In the genomic region with DNA sequence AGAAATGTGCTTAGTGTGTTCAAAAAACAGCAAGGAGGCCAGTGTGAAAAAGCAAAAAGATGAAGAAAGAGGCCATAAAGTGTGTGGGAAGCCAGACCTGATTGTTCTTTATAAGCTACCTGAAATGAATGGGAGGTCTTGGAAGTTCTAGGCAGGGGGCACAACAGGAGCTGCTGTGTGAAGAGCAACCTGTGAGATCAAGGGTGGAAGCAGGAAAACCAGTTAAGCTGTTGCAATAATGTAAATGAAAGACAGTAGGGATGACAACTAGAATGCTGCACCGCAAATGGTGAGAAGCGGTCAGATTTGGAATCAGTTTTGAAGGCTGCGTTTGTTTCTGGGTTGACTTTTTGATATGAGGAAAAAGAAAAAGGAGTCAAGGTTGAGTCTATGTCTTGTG, we compare ENCODE assay signal across 20 cellular contexts.
A peak's percentile ranks its signal among the peaks of the same experiment; 100 is the strongest.
DNase-seq lines count a peak whose midpoint lies in the region; ATAC-seq, FAIRE-seq and TF ChIP-seq lines count a peak whose summit lies in the region.
"Had no signal": no experiment of that assay in that cellular context is flagged by ENCODE, and none has a peak within 500 bp of the region (broad histone marks: within the 10 kb centered on the region; RNA-seq: fewer than 3 reads in every experiment).

No MANE protein-coding gene starts in this region.

- H3K4me2 ChIP-seq in H9 (ENCODE audit: insufficient read depth, insufficient read length, low read length) = no peak overlapping the region
- no peak overlapping the region for H3K4me2 ChIP-seq in H1 (ENCODE audit: insufficient read depth in 1 of 2, low read depth in 2 of 2, low read length in 2 of 2)

- H3K9ac ChIP-seq in H9 (ENCODE audit: extremely low read depth, insufficient read length, low read length) (no peak overlapping the region), H1 (replicated peaks in 1 of 4; ENCODE audit: extremely low read depth in 1 of 4, low read depth in 3 of 4, low read length in 3 of 4) (no peak overlapping the region)

- H2BK5ac ChIP-seq in H9 (ENCODE audit: insufficient read length, low read length) = no peak overlapping the region
- H2BK5ac ChIP-seq in H1 (ENCODE audit: low read depth, low read length) = no peak overlapping the region

- no peak for TF ChIP-seq EP300 in H1 (IDR thresholded peaks at IDR 0.05; ENCODE audit: borderline replicate concordance in 1 of 2, low read depth in 2 of 2, low read length in 2 of 2)

- FAIRE-seq in H1 (lab: Jason Lieb, UNC) = peak; percentile 79
- FAIRE-seq: A204.1, GM12878 had no signal

- H4K5ac ChIP-seq in H9 (ENCODE audit: insufficient read length, low read depth, low read length) (no peak overlapping the region), H1 (ENCODE audit: insufficient read length, low read depth, low read length) (no peak overlapping the region)

- POLR2A ChIA-PET in H1 (lab: Charles Lee; ENCODE audit: partially characterized antibody) = no interaction called here

- no peak for TF ChIP-seq RAD21 in H1 (IDR thresholded peaks at IDR 0.05 in 1 of 2, conservative IDR thresholded peaks at IDR 0.05 in 1 of 2; ENCODE audit: low read depth in 2 of 2, low read length in 2 of 2)

- DNase-seq in H9 (no peak), H1 (ENCODE audit: low read depth in 1 of 2, low spot score in 2 of 2) (no peak), iPS DF 6.9 (ENCODE audit: low read depth, low spot score) (peak; percentile 4), SW 1271 (lab: John Stamatoyannopoulos, UW) (no peak)
- no peak for DNase-seq in stimulated activated naive CD4-positive, alpha-beta T cell treated with Interleukin-2 at 50 U/mL for 16 hours (lab: John Stamatoyannopoulos, UW)
- DNase-seq: ACHN; BE2C; C1 segment of cervical spinal cord; CD4-positive, CD25-positive, alpha-beta regulatory T cell; CD8-positive, alpha-beta memory T cell; COR-L47; DMS 273 treated with DMSO at 0.1 percent for 48 hours; DMS53; DND-41; EL; HFFc6 had no signal

- peaks cover 9 to 13% of the 10 kb centered on the region in 2 experiments for H3K4me1 Mint-ChIP-seq in H9
- H3K4me1 Mint-ChIP-seq: CD4-positive, CD25-positive, alpha-beta regulatory T cell; CD8-positive, alpha-beta memory T cell had no signal

- H3K79me1 ChIP-seq in H9 (ENCODE audit: insufficient read depth, low read depth, low read length, poor library complexity, severe bottlenecking) (no peaks in the 10 kb centered on the region), H1 (ENCODE audit: low read depth, low read length) (no peaks in the 10 kb centered on the region)

- H2BK12ac ChIP-seq in H9 (ENCODE audit: insufficient read length, low read depth, low read length) (no peak overlapping the region), H1 (ENCODE audit: low read depth, low read length) (no peak overlapping the region)

- H2BK120ac ChIP-seq in H9 (ENCODE audit: low read depth, low read length, poor library complexity, severe bottlenecking) (no peak overlapping the region), H1 (replicated peaks; ENCODE audit: low read depth, low read length) (no peak overlapping the region)

- H3K27me3 ChIP-seq in H9 (ENCODE audit: insufficient read depth, low read length) (no peaks in the 10 kb centered on the region), H1 (replicated peaks in 1 of 4; ENCODE audit: control insufficient read depth in 3 of 4, extremely low read depth in 1 of 4, insufficient read depth in 3 of 4, low read length in 3 of 4) (peaks cover 0 to 2% (median 0%) of the 10 kb centered on the region in 4 experiments; a peak in 1 of 7 replicates), iPS DF 6.9 (ENCODE audit: control insufficient read depth, insufficient read depth, low read length) (no peaks in the 10 kb centered on the region)
- H3K27me3 ChIP-seq: BE2C had no signal

- H3K36me3 ChIP-seq in H1 (ENCODE audit: control insufficient read depth in 2 of 4, insufficient read depth in 4 of 4, low read length in 3 of 4) = no peaks in the 10 kb centered on the region
- no peaks in the 10 kb centered on the region for H3K36me3 ChIP-seq in iPS DF 6.9 (ENCODE audit: control insufficient read depth, insufficient read depth, low read length)
- H3K36me3 ChIP-seq: BE2C had no signal

- no CpG with 5 or more reads among the region's 3 CpGs for WGBS in H9 (ENCODE audit: extremely low coverage, insufficient read length, low lambda C conversion rate)
- 75% methylated on average over 3 of the region's 3 CpGs; no CpG with 5 or more reads in 1 of the 2 experiments for WGBS in H1 (ENCODE audit: extremely low coverage in 1 of 2, insufficient coverage in 1 of 2, insufficient read length in 1 of 2, insufficient replicate concordance in 2 of 2, low coverage in 1 of 2, low lambda C conversion rate in 2 of 2, missing lambda C conversion rate in 1 of 2), 2 experiments
- no CpG with 5 or more reads among the region's 3 CpGs for WGBS in iPS DF 6.9 (ENCODE audit: insufficient coverage, insufficient read length)

- H4K20me1 ChIP-seq in H9 (ENCODE audit: control insufficient read depth, insufficient read depth, insufficient read length) = no peaks in the 10 kb centered on the region
- no peaks in the 10 kb centered on the region for H4K20me1 ChIP-seq in H1 (replicated peaks in 1 of 2; ENCODE audit: control insufficient read depth in 1 of 2, insufficient read depth in 2 of 2, low read length in 2 of 2)

- H3K27me3 Mint-ChIP-seq in H9 (ENCODE audit: low read depth) = no peaks in the 10 kb centered on the region
- H3K27me3 Mint-ChIP-seq: CD4-positive, CD25-positive, alpha-beta regulatory T cell had no signal

- H4K91ac ChIP-seq in H9 (ENCODE audit: insufficient read length, low read depth, low read length) (no peak overlapping the region), H1 (replicated peaks; ENCODE audit: insufficient read length, low read length) (no peak overlapping the region)

- H3K36me3 Mint-ChIP-seq in H9 (ENCODE audit: insufficient read depth in 1 of 3, low read depth in 3 of 3) = no peaks in the 10 kb centered on the region
- H3K36me3 Mint-ChIP-seq: CD4-positive, CD25-positive, alpha-beta regulatory T cell; CD8-positive, alpha-beta memory T cell had no signal

- TF ChIP-seq CTCF in H9 (conservative IDR thresholded peaks at IDR 0.05) (no peak), H1 (IDR thresholded peaks at IDR 0.05; ENCODE audit: control extremely low read depth in 1 of 3, insufficient read depth in 1 of 3, low read depth in 1 of 3, low read length in 3 of 3) (no peak)

- H3K23me2 ChIP-seq in H9 (ENCODE audit: insufficient read length, low read depth, low read length, poor library complexity, severe bottlenecking) = no peaks in the 10 kb centered on the region
- H3K23me2 ChIP-seq in H1 (ENCODE audit: low read depth, low read length) = no peaks in the 10 kb centered on the region

- H2AFZ ChIP-seq in H9 (ENCODE audit: low read length) (no peak overlapping the region), H1 (ENCODE audit: low read length) (no peak overlapping the region)

- CTCF ChIA-PET in H1 (lab: Charles Lee; ENCODE audit: partially characterized antibody) = no interaction called here

- peak overlapping the region; percentile 16 to 68 (median 28); a peak in 4 of 7 replicates for H3K27ac Mint-ChIP-seq in H9
- H3K27ac Mint-ChIP-seq: CD4-positive, CD25-positive, alpha-beta regulatory T cell; CD8-positive, alpha-beta memory T cell; HFFc6 had no signal

- H3K56ac ChIP-seq in H9 (ENCODE audit: insufficient read length, low read depth, low read length) (no peak overlapping the region), H1 (replicated peaks; ENCODE audit: insufficient read length, low read depth, low read length) (no peak overlapping the region)

- no peak overlapping the region for H3T11ph ChIP-seq in H9 (ENCODE audit: low read length)

- H3K23ac ChIP-seq in H9 (ENCODE audit: insufficient read length, low read depth, low read length) (no peak overlapping the region), H1 (ENCODE audit: insufficient read length) (no peak overlapping the region)

- H3K14ac ChIP-seq in H9 (ENCODE audit: insufficient read depth, low read length) = no peak overlapping the region
- H3K14ac ChIP-seq in H1 (ENCODE audit: insufficient read length) = no peak overlapping the region

- H3K4me1 ChIP-seq in H9 (ENCODE audit: insufficient read depth, low read length) = no peaks in the 10 kb centered on the region; the same call in 1 of the 2 replicates
- peaks cover 0 to 6% (median 3%) of the 10 kb centered on the region in 4 experiments; a peak in 3 of 7 replicates for H3K4me1 ChIP-seq in H1 (replicated peaks in 1 of 4; ENCODE audit: control insufficient read depth in 3 of 4, insufficient read depth in 4 of 4, low read length in 3 of 4)
- H3K4me1 ChIP-seq in iPS DF 6.9 (ENCODE audit: control insufficient read depth, insufficient read depth, low read length) = no peaks in the 10 kb centered on the region
- H3K4me1 ChIP-seq: BE2C had no signal

- H2BK15ac ChIP-seq in H9 (ENCODE audit: low read depth, low read length) = no peak overlapping the region
- H2BK15ac ChIP-seq in H1 (ENCODE audit: low read length) = no peak overlapping the region

- H3K4me3 ChIP-seq in H1 (ENCODE audit: extremely low read depth in 1 of 4, insufficient read depth in 2 of 4, low read depth in 3 of 4, low read length in 4 of 4) (no peak overlapping the region), iPS DF 6.9 (ENCODE audit: low read length) (no peak overlapping the region)
- H3K4me3 ChIP-seq: GM12878 had no signal

- peaks cover 0 to 3% of the 10 kb centered on the region in 2 experiments; a peak in 1 of 5 replicates for H3K9me3 Mint-ChIP-seq in H9
- H3K9me3 Mint-ChIP-seq: HFFc6 had no signal

- H3K4me3 Mint-ChIP-seq in H9 = no peak overlapping the region; a peak in 1 of 5 replicates
- H3K4me3 Mint-ChIP-seq: CD4-positive, CD25-positive, alpha-beta regulatory T cell; CD8-positive, alpha-beta memory T cell; HFFc6 had no signal

- H3K9me3 ChIP-seq in H9 (ENCODE audit: control insufficient read depth, low read depth, low read length) (no peaks in the 10 kb centered on the region), H1 (ENCODE audit: insufficient read depth in 2 of 2, low read depth in 1 of 2, low read length in 1 of 2) (no peaks in the 10 kb centered on the region), iPS DF 6.9 (ENCODE audit: control insufficient read depth, insufficient read depth, low read length) (no peaks in the 10 kb centered on the region)
- H3K9me3 ChIP-seq: BE2C had no signal

- no peak for ATAC-seq in HG02852 (IDR thresholded peaks at IDR 0.05; ENCODE audit: unreplicated experiment)
- ATAC-seq: GM12878, HCT116 had no signal

- no peak overlapping the region for H3K18ac ChIP-seq in H9 (ENCODE audit: insufficient read length, low read depth, low read length)
- no peak overlapping the region for H3K18ac ChIP-seq in H1 (ENCODE audit: extremely low read depth, low read length)

- H2AK5ac ChIP-seq in H9 (ENCODE audit: insufficient read length, low read length) (no peak overlapping the region), H1 (ENCODE audit: low read depth, low read length) (no peak overlapping the region)

- H3K79me2 ChIP-seq in H9 (ENCODE audit: insufficient read depth, low read length) (no peaks in the 10 kb centered on the region), H1 (ENCODE audit: control insufficient read depth in 1 of 2, insufficient read depth in 2 of 2, low read length in 2 of 2) (no peaks in the 10 kb centered on the region)

- TF ChIP-seq POLR2A in H1 (IDR thresholded peaks at IDR 0.05; ENCODE audit: control extremely low read depth in 1 of 2, low read depth in 2 of 2, low read length in 2 of 2) = no peak

- H2BK20ac ChIP-seq in H9 (ENCODE audit: low read depth, low read length, poor library complexity, severe bottlenecking) (no peak overlapping the region), H1 (ENCODE audit: low read length) (no peak overlapping the region)

- no peak overlapping the region for H4K8ac ChIP-seq in H9 (replicated peaks; ENCODE audit: insufficient read length, low read depth, low read length)
- H4K8ac ChIP-seq in H1 (ENCODE audit: extremely low read depth, insufficient read depth, low read length) = no peak overlapping the region

- H3K27ac ChIP-seq in H9 (ENCODE audit: insufficient read length, low read depth, low read length) = no peak overlapping the region
- no peak overlapping the region for H3K27ac ChIP-seq in H1 (ENCODE audit: low read depth, low read length)
- H3K27ac ChIP-seq in iPS DF 6.9 (ENCODE audit: low read length) = no peak overlapping the region

- H3K4ac ChIP-seq in H9 (ENCODE audit: low read depth, low read length) = no peak overlapping the region
- H3K4ac ChIP-seq in H1 (replicated peaks; ENCODE audit: insufficient read length, low read depth, low read length) = no peak overlapping the region
